ENCODE assay signal across 8 cellular contexts in the genomic region with DNA sequence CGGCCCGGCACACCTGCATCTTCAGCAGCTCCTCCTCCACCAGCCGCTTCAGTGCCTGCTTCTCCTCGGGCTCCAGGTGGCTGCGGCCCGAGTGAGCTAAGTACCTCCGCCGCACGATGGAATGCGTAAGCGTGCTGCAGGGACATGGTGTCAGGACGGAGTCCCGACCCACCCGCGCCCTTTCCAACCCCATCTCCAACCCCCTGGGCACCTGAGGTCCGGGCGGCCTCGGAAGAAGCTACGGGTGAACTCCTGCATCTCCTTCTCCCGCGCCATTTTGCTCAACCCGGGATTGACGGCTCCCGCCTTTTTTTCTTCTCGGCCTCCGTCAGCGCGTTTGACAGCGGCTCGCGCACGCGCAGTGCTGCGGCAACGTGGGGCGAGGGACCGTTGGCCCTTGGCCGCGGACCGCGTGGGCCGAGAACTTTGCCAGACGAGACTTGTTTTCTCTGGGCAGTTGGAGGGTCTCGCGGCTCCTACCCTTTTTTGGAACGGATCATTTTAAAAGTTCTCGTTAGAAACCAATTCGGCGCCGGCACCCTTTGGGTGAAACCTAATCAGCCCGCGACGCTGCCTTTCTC. TPM values are rescaled to one million over a fixed set of nuclear protein-coding genes. Genes with fewer than 3 reads are reported as not detected.
A peak's percentile ranks its signal among the peaks of the same experiment; 100 is the strongest.
DNase-seq lines count a peak whose midpoint lies in the region; ATAC-seq, FAIRE-seq and TF ChIP-seq lines count a peak whose summit lies in the region.

A gene with protein sequence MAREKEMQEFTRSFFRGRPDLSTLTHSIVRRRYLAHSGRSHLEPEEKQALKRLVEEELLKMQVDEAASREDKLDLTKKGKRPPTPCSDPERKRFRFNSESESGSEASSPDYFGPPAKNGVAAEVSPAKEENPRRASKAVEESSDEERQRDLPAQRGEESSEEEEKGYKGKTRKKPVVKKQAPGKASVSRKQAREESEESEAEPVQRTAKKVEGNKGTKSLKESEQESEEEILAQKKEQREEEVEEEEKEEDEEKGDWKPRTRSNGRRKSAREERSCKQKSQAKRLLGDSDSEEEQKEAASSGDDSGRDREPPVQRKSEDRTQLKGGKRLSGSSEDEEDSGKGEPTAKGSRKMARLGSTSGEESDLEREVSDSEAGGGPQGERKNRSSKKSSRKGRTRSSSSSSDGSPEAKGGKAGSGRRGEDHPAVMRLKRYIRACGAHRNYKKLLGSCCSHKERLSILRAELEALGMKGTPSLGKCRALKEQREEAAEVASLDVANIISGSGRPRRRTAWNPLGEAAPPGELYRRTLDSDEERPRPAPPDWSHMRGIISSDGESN (minus strand): TSS at position 288 of the 581 bp plus-strand sequence. CDS start 12 bp downstream, at position 276.

- H3K27me3 Mint-ChIP-seq in MCF 10A (ENCODE audit: insufficient read depth, unreplicated experiment) = no peaks in the 10 kb centered on the region

- H3K4me1 Mint-ChIP-seq in MCF 10A (ENCODE audit: insufficient read depth, unreplicated experiment) = peaks cover 11% of the 10 kb centered on the region

- FAIRE-seq in small intestine (lab: Jason Lieb, UNC) = no peak

- ATAC-seq in GM18861 (IDR thresholded peaks at IDR 0.05; ENCODE audit: unreplicated experiment) (peak; percentile 40), HG03103 (IDR thresholded peaks at IDR 0.05; ENCODE audit: low read depth, unreplicated experiment) (peak; percentile 42)

- peak within 1 kb of the TSS; percentile 98 for H3K4me3 Mint-ChIP-seq in MCF 10A (ENCODE audit: unreplicated experiment)

- no TSS peak for BruUV-seq in A673 (replicated peaks; lab: Mats Ljungman, UMichigan)
- TSS peak; percentile 59 for BruUV-seq in MCF 10A (replicated peaks; lab: Mats Ljungman, UMichigan)

- peaks cover 41% of the 10 kb centered on the region for H3K36me3 Mint-ChIP-seq in MCF 10A (ENCODE audit: insufficient read depth, unreplicated experiment)

- H3K4me3 ChIP-seq in A673 (ENCODE audit: low read depth, low read length, poor library complexity, severe bottlenecking) (peak within 1 kb of the TSS; percentile 66), small intestine (ENCODE audit: low read depth in 1 of 2, low read length in 2 of 2) (peak within 1 kb of the TSS; percentile 64 to 83)

- H3K27ac ChIP-seq in A673 (ENCODE audit: low read depth, low read length, poor library complexity, severe bottlenecking) (peak within 1 kb of the TSS; percentile 91), VCaP (peak within 1 kb of the TSS; percentile 90), small intestine (ENCODE audit: low read depth in 1 of 2, low read length in 1 of 2) (peak within 1 kb of the TSS; percentile 93 to 96)

- no peaks in the 10 kb centered on the region for H3K27me3 ChIP-seq in A673 (replicated peaks; ENCODE audit: insufficient read depth, low read depth, low read length, poor library complexity)
- no peaks in the 10 kb centered on the region for H3K27me3 ChIP-seq in small intestine (ENCODE audit: control insufficient read depth in 2 of 2, insufficient read depth in 2 of 2, low read length in 2 of 2)

- peak within 1 kb of the TSS; percentile 95 for H3K27ac Mint-ChIP-seq in MCF 10A (ENCODE audit: low read depth, unreplicated experiment)

- CTCF ChIA-PET in A673 (lab: Charles Lee) (no interaction called here), MCF 10A (lab: Yijun Ruan, JAX) (interaction anchor here (0.5 to 2.7 kb wide), 3 partner anchors 22 to 176 kb away, joined by 3 to 9 read pairs (median 6); a partner anchor contains a TSS)

- no peaks in the 10 kb centered on the region for H3K9me3 Mint-ChIP-seq in MCF 10A (ENCODE audit: unreplicated experiment)

- peaks cover 16% of the 10 kb centered on the region for H3K4me1 ChIP-seq in A673 (ENCODE audit: insufficient read depth, low read length, poor library complexity, severe bottlenecking)
- H3K4me1 ChIP-seq in small intestine (ENCODE audit: control insufficient read depth in 2 of 2, insufficient read depth in 1 of 2, low read depth in 1 of 2, low read length in 1 of 2) = peaks cover 2 to 7% of the 10 kb centered on the region in 2 donors

- no peaks in the 10 kb centered on the region for H3K9me3 ChIP-seq in A673 (ENCODE audit: low read depth, low read length, poor library complexity, severe bottlenecking)
- no peaks in the 10 kb centered on the region for H3K9me3 ChIP-seq in small intestine (ENCODE audit: control insufficient read depth, low read depth)

- WGBS in small intestine, 3 donors = 0 to 1% (median 0%) methylated on average over 53 of the region's 53 CpGs

- peak; percentile 93 for DNase-seq in A673 (ENCODE audit: low spot score)
- DNase-seq in NCI-H2171 (lab: John Stamatoyannopoulos, UW) = peak; percentile 87
- DNase-seq in MCF 10A (ENCODE audit: unreplicated experiment) = peak; percentile 84
- peak; percentile 90 for DNase-seq in iPS-NIHi11 (ENCODE audit: low spot score)
- peak; percentile 85 for DNase-seq in small intestine

- no peak for TF ChIP-seq CTCF in A673 (conservative IDR thresholded peaks at IDR 0.05; ENCODE audit: low read depth, low read length)
- no peak for TF ChIP-seq CTCF in VCaP (conservative IDR thresholded peaks at IDR 0.05)
- no peak for TF ChIP-seq CTCF in MCF 10A (IDR thresholded peaks at IDR 0.05; ENCODE audit: unreplicated experiment)

- POLR2A ChIA-PET in A673 (lab: Charles Lee; ENCODE audit: low non-redundant PET) (no interaction called here), MCF 10A (lab: Yijun Ruan, JAX) (interaction anchor here (0.6 to 5.0 kb wide), 26 partner anchors 10 to 954 kb away, joined by 3 to 72 read pairs (median 6); a partner anchor contains a TSS)

- H3K36me3 ChIP-seq in A673 (ENCODE audit: insufficient read depth, low read length, poor library complexity, severe bottlenecking) (peaks cover 35% of the 10 kb centered on the region), small intestine (ENCODE audit: control insufficient read depth in 2 of 2, insufficient read depth in 2 of 2, low read length in 2 of 2) (peaks cover 2 to 9% of the 10 kb centered on the region in 2 donors)

- intact Hi-C loops in A673 (cut with micrococcal nuclease; ENCODE audit: unreplicated experiment) = no loop called here
- intact Hi-C loops in MCF 10A (cut with micrococcal nuclease) = loop anchor here (5.0 kb wide), 2 partner anchors 68 to 173 kb away; a partner anchor contains a TSS

RNA-seq across cellular contexts. Expression of the gene that starts here (rescaled TPM):
- total RNA-seq in A673 (2021) = 29.7 and 33.2 TPM in 2 replicates
- total RNA-seq in MCF 10A (2022) = 12.9 and 20.7 TPM in 2 replicates
- 10 to 100 TPM; 14.6 to 15.2 (median 15.0) TPM for polyA plus RNA-seq in small intestine

Comparison
In these comparisons a context has a peak if more than half of its experiments do, and no peak if none do; other contexts are left out.
1. Peak in every context shown above with its lines: DNase-seq, ATAC-seq, H3K4me3 ChIP-seq and H3K27ac ChIP-seq.